In genomic region chr9:18626046-18626698, GRCh38 we compare ENCODE assay signal across 14 cellular contexts.
"Had no signal": no experiment of that assay in that cellular context is flagged by ENCODE, and none has a peak within 500 bp of the region (broad histone marks: within the 10 kb centered on the region; RNA-seq: fewer than 3 reads in every experiment).

No MANE protein-coding gene starts in this region.

- H3K27me3 ChIP-seq: gastroesophageal sphincter, ovary had no signal

- H3K4me3 ChIP-seq: gastroesophageal sphincter, ovary had no signal

- H3K27ac ChIP-seq: gastroesophageal sphincter, ovary had no signal

- DNase-seq: activated CD4-positive, alpha-beta T cell treated with anti-CD3 and anti-CD28 coated beads for 1 hour; activated CD4-positive, alpha-beta T cell treated with anti-CD3 and anti-CD28 coated beads, Interleukin-2, amount 50 U/mL, for 48 hours; activated CD8-positive, alpha-beta memory T cell treated with anti-CD3 and anti-CD28 coated beads, Interleukin-2, amount 10 ng/mL, durations not matched to agents 7 days and 5 days; activated effector memory CD4-positive, alpha-beta T cell treated with Interleukin-2 at 50 U/mL for 16 hours; activated T-cell treated with anti-CD3 and anti-CD28 coated beads, Interleukin-2, amount 50 U/mL, for 24 hours; amygdala; kidney; left ventricle myocardium superior; ovary; stimulated activated CD4-positive, alpha-beta T cell treated with anti-CD3 and anti-CD28 coated beads, Interleukin-2, amount 100 ng/mL, for 48 hours; stimulated activated CD8-positive, alpha-beta memory T cell treated with anti-CD3 and anti-CD28 coated beads, Interleukin-4, amount 100 ng/mL, for 48 hours; stimulated activated naive CD8-positive, alpha-beta T cell treated with anti-CD3 and anti-CD28 coated beads, Interleukin-15, Interleukin-2, amounts not matched to agents 100 U/mL and 50 U/mL, for 24 hours had no signal

- ATAC-seq: activated CD8-positive, alpha-beta memory T cell treated with anti-CD3 and anti-CD28 coated beads, Interleukin-2, amount 10 ng/mL, durations not matched to agents 7 days and 5 days; activated naive CD4-positive, alpha-beta T cell treated with anti-CD3 and anti-CD28 coated beads, Interleukin-2, amount 50 U/mL, for 72 hours; gastroesophageal sphincter; left ventricle myocardium superior; stimulated activated naive CD8-positive, alpha-beta T cell treated with anti-CD3 and anti-CD28 coated beads, Interleukin-15, Interleukin-2, amounts not matched to agents 100 U/mL and 50 U/mL, for 24 hours had no signal
